7 cellular contexts compared by ENCODE assay signal in genomic region chr16:25050987-25051386, GRCh38. TPM values are rescaled to one million over a fixed set of nuclear protein-coding genes. Genes with fewer than 3 reads are reported as not detected.
DNase-seq lines count a peak whose midpoint lies in the region; ATAC-seq and TF ChIP-seq lines count a peak whose summit lies in the region.
"Not testable (repeated sequence)": the region's sequence is repeated elsewhere in the genome, so short reads cannot be mapped to it uniquely, and the experiment has no call there.

No MANE protein-coding gene starts in this region.

- not testable (repeated sequence) for H3K36me3 ChIP-seq in CD8-positive, alpha-beta T cell (ENCODE audit: insufficient read depth, low read length); Peyer's patch; brain microvascular endothelial cell (replicated peaks); gastroesophageal sphincter; naive thymus-derived CD4-positive, alpha-beta T cell (ENCODE audit: control insufficient read depth in 2 of 3, insufficient read depth in 3 of 3, low read length in 3 of 3)

- peak overlapping the region; percentile 79 for H3K27ac Mint-ChIP-seq in CD8-positive, alpha-beta T cell
- not testable (repeated sequence) for H3K27ac Mint-ChIP-seq in activated T-cell treated with anti-CD3 and anti-CD28 coated beads, Interleukin-2, amount 50 U/mL, for 72 hours
- H3K27ac Mint-ChIP-seq in naive thymus-derived CD4-positive, alpha-beta T cell = peak overlapping the region in 8 of 9 donors; percentile 96 to 99 (median 98)
- H3K27ac Mint-ChIP-seq in stimulated activated effector memory CD8-positive, alpha-beta T cell treated with anti-CD3 and anti-CD28 coated beads, Interleukin-12 subunit alpha, Interleukin-12 subunit beta, amount 100 ng/mL, for 72 hours = peak overlapping the region; percentile 97

- H3K4me1 Mint-ChIP-seq in CD8-positive, alpha-beta T cell (ENCODE audit: low read depth) = peaks cover 50% of the 10 kb centered on the region
- H3K4me1 Mint-ChIP-seq in activated T-cell treated with anti-CD3 and anti-CD28 coated beads, Interleukin-2, amount 50 U/mL, for 72 hours (ENCODE audit: low read depth) = peaks cover 60% of the 10 kb centered on the region
- H3K4me1 Mint-ChIP-seq in naive thymus-derived CD4-positive, alpha-beta T cell = peaks cover 32 to 60% (median 53%) of the 10 kb centered on the region in 7 donors
- peaks cover 49% of the 10 kb centered on the region for H3K4me1 Mint-ChIP-seq in stimulated activated effector memory CD8-positive, alpha-beta T cell treated with anti-CD3 and anti-CD28 coated beads, Interleukin-12 subunit alpha, Interleukin-12 subunit beta, amount 100 ng/mL, for 72 hours

- intact Hi-C loops in CD8-positive, alpha-beta T cell (cut with DNase I, micrococcal nuclease) = loop anchor here in 1 of 2 experiments (2.0 kb wide), 1 partner anchor 16 kb away; no protein-coding TSS in a partner anchor
- intact Hi-C loops in naive thymus-derived CD4-positive, alpha-beta T cell (cut with micrococcal nuclease) = loop anchor here in 1 of 2 donors (1.0 kb wide), 1 partner anchor 10 kb away; no protein-coding TSS in a partner anchor

- in situ Hi-C loops in brain microvascular endothelial cell (cut with HindIII; ENCODE audit: low pct_ligation_motif_present, low sequenced_read_pairs) = not testable (repeated sequence)

- H3K27me3 Mint-ChIP-seq in CD8-positive, alpha-beta T cell (ENCODE audit: low read depth); activated T-cell treated with anti-CD3 and anti-CD28 coated beads, Interleukin-2, amount 50 U/mL, for 72 hours (ENCODE audit: low read depth); naive thymus-derived CD4-positive, alpha-beta T cell: not testable (repeated sequence)

- not testable (repeated sequence) for DNase-seq in CD8-positive, alpha-beta T cell; activated T-cell treated with anti-CD3 and anti-CD28 coated beads, Interleukin-2, amount 50 U/mL, for 72 hours; brain microvascular endothelial cell; naive thymus-derived CD4-positive, alpha-beta T cell; stimulated activated effector memory CD8-positive, alpha-beta T cell treated with anti-CD3 and anti-CD28 coated beads, Interleukin-12 subunit alpha, Interleukin-12 subunit beta, amount 100 ng/mL, for 72 hours (ENCODE audit: low spot score in 2 of 2)
- peak in 1 of 3 donors; percentile 25 for DNase-seq in Peyer's patch

- POLR2A ChIA-PET in CD8-positive, alpha-beta T cell (lab: Charles Lee) = interaction anchor here (1.1 to 4.1 kb wide), 2 partner anchors 19 to 36 kb away, joined by 3 to 38 read pairs; partner anchors contain the start of gene ARHGAP17
- POLR2A ChIA-PET in naive thymus-derived CD4-positive, alpha-beta T cell (lab: Charles Lee) = interaction anchor here (1.1 to 8.3 kb wide), 7 partner anchors 9 to 512 kb away, joined by 3 to 145 read pairs (median 66); partner anchors contain the start of genes ARHGAP17, LCMT1 and RBBP6

- not testable (repeated sequence) for H3K27ac ChIP-seq in CD8-positive, alpha-beta T cell (ENCODE audit: low read depth, low read length)
- H3K27ac ChIP-seq in Peyer's patch (peak overlapping the region in 3 of 4 donors; percentile 18 to 86 (median 59)), brain microvascular endothelial cell (peak overlapping the region; percentile 98), gastroesophageal sphincter (peak overlapping the region in 3 of 4 donors; percentile 60 to 72 (median 63))
- peak overlapping the region; percentile 69 for H3K27ac ChIP-seq in naive thymus-derived CD4-positive, alpha-beta T cell (ENCODE audit: low read depth, low read length)

- not testable (repeated sequence) for TF ChIP-seq POLR2A in Peyer's patch (IDR thresholded peaks at IDR 0.05); gastroesophageal sphincter (IDR thresholded peaks at IDR 0.05)

- H3K9me3 Mint-ChIP-seq in CD8-positive, alpha-beta T cell; activated T-cell treated with anti-CD3 and anti-CD28 coated beads, Interleukin-2, amount 50 U/mL, for 72 hours; naive thymus-derived CD4-positive, alpha-beta T cell; stimulated activated effector memory CD8-positive, alpha-beta T cell treated with anti-CD3 and anti-CD28 coated beads, Interleukin-12 subunit alpha, Interleukin-12 subunit beta, amount 100 ng/mL, for 72 hours: not testable (repeated sequence)

- not testable (repeated sequence) for TF ChIP-seq CTCF in CD8-positive, alpha-beta T cell (IDR thresholded peaks at IDR 0.05); Peyer's patch (IDR thresholded peaks at IDR 0.05); brain microvascular endothelial cell (IDR thresholded peaks at IDR 0.05; ENCODE audit: low read depth, low read length, missing control alignments); gastroesophageal sphincter (IDR thresholded peaks at IDR 0.05)

- CTCF ChIA-PET in CD8-positive, alpha-beta T cell (lab: Charles Lee) = interaction anchor here (0.8 to 7.3 kb wide), 4 partner anchors 16 to 58 kb away, joined by 3 to 79 read pairs (median 4); partner anchors contain the start of gene LCMT1
- CTCF ChIA-PET in naive thymus-derived CD4-positive, alpha-beta T cell (lab: Charles Lee) = interaction anchor here (0.5 to 3.2 kb wide), 7 partner anchors 16 to 1249 kb away, joined by 3 to 32 read pairs (median 4); partner anchors contain the start of gene ARHGAP17

- not testable (repeated sequence) for H3K9me3 ChIP-seq in CD8-positive, alpha-beta T cell (ENCODE audit: low read length); Peyer's patch; gastroesophageal sphincter; naive thymus-derived CD4-positive, alpha-beta T cell (ENCODE audit: control insufficient read depth in 2 of 3, low read length in 3 of 3)

- H3K4me1 ChIP-seq in CD8-positive, alpha-beta T cell (ENCODE audit: insufficient read depth, low read length) = peaks cover 44% of the 10 kb centered on the region
- peaks cover 0 to 23% (median 2%) of the 10 kb centered on the region in 4 donors for H3K4me1 ChIP-seq in Peyer's patch
- H3K4me1 ChIP-seq in gastroesophageal sphincter = peaks cover 0 to 38% (median 7%) of the 10 kb centered on the region in 3 donors
- H3K4me1 ChIP-seq in naive thymus-derived CD4-positive, alpha-beta T cell (ENCODE audit: control insufficient read depth in 2 of 2, insufficient read depth in 2 of 2, low read length in 2 of 2) = peaks cover 23 to 36% of the 10 kb centered on the region in 2 donors

- TF ChIP-seq EP300 in gastroesophageal sphincter (IDR thresholded peaks at IDR 0.05) = not testable (repeated sequence)

- not testable (repeated sequence) for H3K4me3 Mint-ChIP-seq in CD8-positive, alpha-beta T cell
- H3K4me3 Mint-ChIP-seq in activated T-cell treated with anti-CD3 and anti-CD28 coated beads, Interleukin-2, amount 50 U/mL, for 72 hours = peak overlapping the region; percentile 75 to 98
- peak overlapping the region in 7 of 10 donors; percentile 45 to 93 (median 84) for H3K4me3 Mint-ChIP-seq in naive thymus-derived CD4-positive, alpha-beta T cell
- peak overlapping the region; percentile 54 for H3K4me3 Mint-ChIP-seq in stimulated activated effector memory CD8-positive, alpha-beta T cell treated with anti-CD3 and anti-CD28 coated beads, Interleukin-12 subunit alpha, Interleukin-12 subunit beta, amount 100 ng/mL, for 72 hours

- not testable (repeated sequence) for H3K36me3 Mint-ChIP-seq in CD8-positive, alpha-beta T cell; activated T-cell treated with anti-CD3 and anti-CD28 coated beads, Interleukin-2, amount 50 U/mL, for 72 hours (ENCODE audit: insufficient read depth in 2 of 2); naive thymus-derived CD4-positive, alpha-beta T cell; stimulated activated effector memory CD8-positive, alpha-beta T cell treated with anti-CD3 and anti-CD28 coated beads, Interleukin-12 subunit alpha, Interleukin-12 subunit beta, amount 100 ng/mL, for 72 hours

- not testable (repeated sequence) for ATAC-seq in CD8-positive, alpha-beta T cell; activated T-cell treated with anti-CD3 and anti-CD28 coated beads, Interleukin-2, amount 50 U/mL, for 72 hours (replicated peaks in 1 of 2); gastroesophageal sphincter; naive thymus-derived CD4-positive, alpha-beta T cell; stimulated activated effector memory CD8-positive, alpha-beta T cell treated with anti-CD3 and anti-CD28 coated beads, Interleukin-12 subunit alpha, Interleukin-12 subunit beta, amount 100 ng/mL, for 72 hours

- H3K4me3 ChIP-seq in CD8-positive, alpha-beta T cell (ENCODE audit: low read depth, low read length); Peyer's patch; brain microvascular endothelial cell (ENCODE audit: low read depth, low read length); gastroesophageal sphincter; naive thymus-derived CD4-positive, alpha-beta T cell (ENCODE audit: low read length): not testable (repeated sequence)

- 94% methylated on average over 2 to 3 of the region's 3 CpGs for WGBS in gastroesophageal sphincter (ENCODE audit: low coverage in 1 of 2), 2 donors

- not testable (repeated sequence) for H3K27me3 ChIP-seq in CD8-positive, alpha-beta T cell (ENCODE audit: insufficient read depth, low read length); Peyer's patch; brain microvascular endothelial cell (replicated peaks); gastroesophageal sphincter; naive thymus-derived CD4-positive, alpha-beta T cell (ENCODE audit: control insufficient read depth in 2 of 2, insufficient read depth in 2 of 2, low read length in 2 of 2)

RNA-seq across cellular contexts. Expression of gene ARHGAP17, which starts 35.8 kb away (rescaled TPM):
- 10 to 100 TPM; 53.8 to 62.8 TPM for total RNA-seq in CD8-positive, alpha-beta T cell
- 100 to 1,000 TPM in 3 of 4 donors, 10 to 100 TPM in 1; 75.9 to 181 (median 136) TPM for total RNA-seq in Peyer's patch
- 10 to 100 TPM; 66.8 to 70.9 TPM for total RNA-seq in activated T-cell treated with anti-CD3 and anti-CD28 coated beads, Interleukin-2, amount 50 U/mL, for 72 hours
- 10 to 100 TPM; 40.8 to 51.2 (median 46.2) TPM for total RNA-seq in gastroesophageal sphincter
- 10 to 100 TPM; 58.8 to 92.7 (median 70.6) TPM for total RNA-seq in naive thymus-derived CD4-positive, alpha-beta T cell
- 10 to 100 TPM; 26.3 to 45.6 TPM for polyA plus RNA-seq in naive thymus-derived CD4-positive, alpha-beta T cell
